8 cellular contexts compared by ENCODE assay signal in genomic region chr1:244451951-244452795, GRCh38. TPM values are rescaled to one million over a fixed set of nuclear protein-coding genes. Genes with fewer than 3 reads are reported as not detected.
DNase-seq lines count a peak whose midpoint lies in the region; ATAC-seq and TF ChIP-seq lines count a peak whose summit lies in the region.

No MANE protein-coding gene starts in this region.

- peaks cover 37% of the 10 kb centered on the region for H3K36me3 Mint-ChIP-seq in activated T-helper 17 cell treated with anti-CD3 and anti-CD28 coated beads, Interleukin-2, amount 50 U/mL, for 72 hours (ENCODE audit: low read depth)
- H3K36me3 Mint-ChIP-seq in naive thymus-derived CD4-positive, alpha-beta T cell: peaks cover 0 to 10% (median 0%) of the 10 kb centered on the region in 5 donors
- peaks cover 10% of the 10 kb centered on the region for H3K36me3 Mint-ChIP-seq in stimulated activated memory B cell treated with anti-CD40 and anti-IgM and Interleukin-4, amounts not matched to agents 10 μg/mL and 1 μg/mL and 100 μg/mL, for 72 hours

- peak overlapping the region; percentile 84 for H3K27ac Mint-ChIP-seq in activated T-helper 17 cell treated with anti-CD3 and anti-CD28 coated beads, Interleukin-2, amount 50 U/mL, for 72 hours
- H3K27ac Mint-ChIP-seq in naive thymus-derived CD4-positive, alpha-beta T cell: peak overlapping the region; percentile 85 to 99 (median 97)
- H3K27ac Mint-ChIP-seq in stimulated activated memory B cell treated with anti-CD40 and anti-IgM and Interleukin-4, amounts not matched to agents 10 μg/mL and 1 μg/mL and 100 μg/mL, for 72 hours: peak overlapping the region; percentile 78

- intact Hi-C loops in naive thymus-derived CD4-positive, alpha-beta T cell (cut with micrococcal nuclease): loop anchor here (1.0 to 10.0 kb wide), 22 partner anchors 9 to 1503 kb away; partner anchors contain the start of genes CATSPERE (in 2 of the 2), CEP170 (in 2 of the 2), COX20 (in 2 of the 2) and AKT3 (in 1 of the 2)

- peak overlapping the region; percentile 86 for H3K4me3 Mint-ChIP-seq in activated T-helper 17 cell treated with anti-CD3 and anti-CD28 coated beads, Interleukin-2, amount 50 U/mL, for 72 hours
- peak overlapping the region; percentile 76 to 99 (median 93) for H3K4me3 Mint-ChIP-seq in naive thymus-derived CD4-positive, alpha-beta T cell
- H3K4me3 Mint-ChIP-seq in stimulated activated memory B cell treated with anti-CD40 and anti-IgM and Interleukin-4, amounts not matched to agents 10 μg/mL and 1 μg/mL and 100 μg/mL, for 72 hours: peak overlapping the region; percentile 77

- peak overlapping the region; percentile 1 to 100 (median 86) for H3K4me3 ChIP-seq in fibroblast of lung (replicated peaks in 1 of 4; ENCODE audit: control extremely low read depth in 1 of 4, insufficient read depth in 1 of 4, low read depth in 3 of 4, low read length in 4 of 4)
- H3K4me3 ChIP-seq in naive thymus-derived CD4-positive, alpha-beta T cell (ENCODE audit: low read length): peak overlapping the region; percentile 64

- ATAC-seq in activated T-helper 17 cell treated with anti-CD3 and anti-CD28 coated beads, Interleukin-2, amount 50 U/mL, for 72 hours (replicated peaks): peak; percentile 94
- ATAC-seq in naive thymus-derived CD4-positive, alpha-beta T cell: peak; percentile 94
- peak; percentile 98 for ATAC-seq in stimulated activated memory B cell treated with anti-CD40 and anti-IgM and Interleukin-4, amounts not matched to agents 10 μg/mL and 1 μg/mL and 100 μg/mL, for 72 hours

- peak overlapping the region; percentile 74 for H3K4me2 ChIP-seq in fibroblast of lung (ENCODE audit: extremely low read depth, insufficient read depth, low read length)

- H3K4me1 ChIP-seq in fibroblast of lung (ENCODE audit: control insufficient read depth, extremely low read depth, insufficient read depth, low read length): peaks cover 10% of the 10 kb centered on the region
- H3K4me1 ChIP-seq in naive thymus-derived CD4-positive, alpha-beta T cell (ENCODE audit: control insufficient read depth in 2 of 2, insufficient read depth in 2 of 2, low read length in 2 of 2): peaks cover 27 to 36% of the 10 kb centered on the region in 2 donors

- peak overlapping the region; percentile 56 for H2AFZ ChIP-seq in fibroblast of lung (ENCODE audit: low read length)

- TF ChIP-seq CTCF in LNCAP (IDR thresholded peaks at IDR 0.05) (peak; percentile 58), fibroblast of lung (conservative IDR thresholded peaks at IDR 0.05 in 1 of 2, IDR thresholded peaks at IDR 0.05 in 1 of 2; ENCODE audit: low read depth in 1 of 2, low read length in 2 of 2) (peak; percentile 28 to 29)

- H3K4me1 Mint-ChIP-seq in activated T-helper 17 cell treated with anti-CD3 and anti-CD28 coated beads, Interleukin-2, amount 50 U/mL, for 72 hours: peaks cover 33% of the 10 kb centered on the region
- H3K4me1 Mint-ChIP-seq in naive thymus-derived CD4-positive, alpha-beta T cell: peaks cover 29 to 56% (median 41%) of the 10 kb centered on the region in 7 donors
- peaks cover 34% of the 10 kb centered on the region for H3K4me1 Mint-ChIP-seq in stimulated activated memory B cell treated with anti-CD40 and anti-IgM and Interleukin-4, amounts not matched to agents 10 μg/mL and 1 μg/mL and 100 μg/mL, for 72 hours

- H3K27me3 ChIP-seq in fibroblast of lung (ENCODE audit: control insufficient read depth, insufficient read depth, low read length): no peaks in the 10 kb centered on the region
- no peaks in the 10 kb centered on the region for H3K27me3 ChIP-seq in naive thymus-derived CD4-positive, alpha-beta T cell (ENCODE audit: control insufficient read depth in 2 of 2, insufficient read depth in 2 of 2, low read length in 2 of 2)

- POLR2A ChIA-PET in naive thymus-derived CD4-positive, alpha-beta T cell (lab: Charles Lee): interaction anchor here (0.9 to 2.9 kb wide), 7 partner anchors 9 to 1197 kb away, joined by 3 to 22 read pairs (median 10); partner anchors contain the start of genes CATSPERE, CEP170, COX20 and DESI2

- CTCF ChIA-PET in naive thymus-derived CD4-positive, alpha-beta T cell (lab: Charles Lee): no interaction called here

- peak; percentile 99 for DNase-seq in EL
- peak; percentile 98 for DNase-seq in H4 (ENCODE audit: low spot score)
- peak; percentile 98 for DNase-seq in RPMI7951 (ENCODE audit: low read depth)
- DNase-seq in fibroblast of lung (ENCODE audit: low read depth in 2 of 2): peak; percentile 97 to 99
- DNase-seq in naive thymus-derived CD4-positive, alpha-beta T cell: peak; percentile 93 to 99 (median 99)

- H3K9ac ChIP-seq in fibroblast of lung (ENCODE audit: insufficient read depth, low read length): no peak overlapping the region

- no peaks in the 10 kb centered on the region for H3K27me3 Mint-ChIP-seq in activated T-helper 17 cell treated with anti-CD3 and anti-CD28 coated beads, Interleukin-2, amount 50 U/mL, for 72 hours
- no peaks in the 10 kb centered on the region for H3K27me3 Mint-ChIP-seq in naive thymus-derived CD4-positive, alpha-beta T cell
- H3K27me3 Mint-ChIP-seq in stimulated activated memory B cell treated with anti-CD40 and anti-IgM and Interleukin-4, amounts not matched to agents 10 μg/mL and 1 μg/mL and 100 μg/mL, for 72 hours: no peaks in the 10 kb centered on the region

- no peak overlapping the region for H3K27ac ChIP-seq in fibroblast of lung (ENCODE audit: insufficient read depth, low read length)
- H3K27ac ChIP-seq in naive thymus-derived CD4-positive, alpha-beta T cell (ENCODE audit: low read depth, low read length): peak overlapping the region; percentile 96

- H3K79me2 ChIP-seq in fibroblast of lung (ENCODE audit: control insufficient read depth, insufficient read depth, low read length): peaks cover 44% of the 10 kb centered on the region

- H3K36me3 ChIP-seq in fibroblast of lung (ENCODE audit: control insufficient read depth, insufficient read depth, low read length): no peaks in the 10 kb centered on the region
- peaks cover 0 to 5% (median 0%) of the 10 kb centered on the region in 3 experiments for H3K36me3 ChIP-seq in naive thymus-derived CD4-positive, alpha-beta T cell (ENCODE audit: control insufficient read depth in 2 of 3, insufficient read depth in 3 of 3, low read length in 3 of 3)

- no peaks in the 10 kb centered on the region for H4K20me1 ChIP-seq in fibroblast of lung (ENCODE audit: control insufficient read depth, extremely low read depth, insufficient read depth, low read length)

- no peaks in the 10 kb centered on the region for H3K9me3 Mint-ChIP-seq in activated T-helper 17 cell treated with anti-CD3 and anti-CD28 coated beads, Interleukin-2, amount 50 U/mL, for 72 hours
- H3K9me3 Mint-ChIP-seq in naive thymus-derived CD4-positive, alpha-beta T cell: peaks cover 0 to 5% (median 0%) of the 10 kb centered on the region in 11 donors
- H3K9me3 Mint-ChIP-seq in stimulated activated memory B cell treated with anti-CD40 and anti-IgM and Interleukin-4, amounts not matched to agents 10 μg/mL and 1 μg/mL and 100 μg/mL, for 72 hours: no peaks in the 10 kb centered on the region

- H3K9me3 ChIP-seq in fibroblast of lung (ENCODE audit: control insufficient read depth, insufficient read depth, low read depth, low read length): no peaks in the 10 kb centered on the region
- H3K9me3 ChIP-seq in naive thymus-derived CD4-positive, alpha-beta T cell (ENCODE audit: control insufficient read depth in 2 of 3, low read length in 3 of 3): no peaks in the 10 kb centered on the region

RNA-seq across cellular contexts. Expression of gene ADSS2, which starts 0.5 kb away (rescaled TPM):
- 31.3 and 36.5 TPM in 2 replicates for total RNA-seq in H4 (2014; rRNA removed; shearing (Covaris generic))
- 40.3 and 40.6 TPM in 2 replicates for total RNA-seq in RPMI7951 (2014; rRNA removed; shearing (Covaris generic))
- total RNA-seq in activated T-helper 17 cell treated with anti-CD3 and anti-CD28 coated beads, Interleukin-2, amount 50 U/mL, for 72 hours: 10 to 100 TPM; 48.8 to 56.3 TPM
- 50.1 and 62.1 TPM in 2 replicates for total RNA-seq in fibroblast of lung
- polyA plus RNA-seq in fibroblast of lung: 54.0 and 55.9 TPM in 2 replicates
- 35.0 and 36.9 TPM in 2 replicates for polyA plus RNA-seq in fibroblast of lung (2012)
- 0.85 and 2.8 TPM in 2 replicates for polyA minus RNA-seq in fibroblast of lung (ENCODE audit: low replicate concordance)
- 10 to 100 TPM; 38.8 to 61.0 (median 52.4) TPM for total RNA-seq in naive thymus-derived CD4-positive, alpha-beta T cell
- polyA plus RNA-seq in naive thymus-derived CD4-positive, alpha-beta T cell: 10 to 100 TPM; 25.3 to 27.6 TPM

RNA-seq across cellular contexts. Expression of gene CATSPERE, which starts 8.9 kb away (rescaled TPM):
- total RNA-seq in H4 (2014; rRNA removed; shearing (Covaris generic)): not detected in 2 replicates
- under 0.01 and 0.29 TPM in 2 replicates for total RNA-seq in RPMI7951 (2014; rRNA removed; shearing (Covaris generic))
- total RNA-seq in activated T-helper 17 cell treated with anti-CD3 and anti-CD28 coated beads, Interleukin-2, amount 50 U/mL, for 72 hours: under 1 TPM; 0.53 to 0.69 TPM
- total RNA-seq in fibroblast of lung: 0.77 and 0.99 TPM in 2 replicates
- 0.08 and 0.59 TPM in 2 replicates for polyA plus RNA-seq in fibroblast of lung
- 0.05 TPM in 1 of 2 replicates, not detected in the other for polyA plus RNA-seq in fibroblast of lung (2012)
- polyA minus RNA-seq in fibroblast of lung (ENCODE audit: low replicate concordance): not detected in 2 replicates
- 1 to 10 TPM in 4 of 5 experiments, under 1 TPM in 1; 0.77 to 2.2 (median 1.7) TPM for total RNA-seq in naive thymus-derived CD4-positive, alpha-beta T cell
- polyA plus RNA-seq in naive thymus-derived CD4-positive, alpha-beta T cell: under 1 TPM; 0.24 to 0.26 TPM
